In genomic region chr1:205598841-205599666, GRCh38 we compare ENCODE assay signal across 8 cellular contexts. TPM values are rescaled to one million over a fixed set of nuclear protein-coding genes. Genes with fewer than 3 reads are reported as not detected.
DNase-seq lines count a peak whose midpoint lies in the region; ATAC-seq and TF ChIP-seq lines count a peak whose summit lies in the region.

No MANE protein-coding gene starts in this region.

- H3K36me3 ChIP-seq in MG63 = peaks cover 20% of the 10 kb centered on the region
- H3K36me3 ChIP-seq in stomach = peaks cover 0 to 44% (median 29%) of the 10 kb centered on the region in 4 donors

- H3K27me3 ChIP-seq in MG63 = no peaks in the 10 kb centered on the region
- H3K27me3 ChIP-seq in layer of hippocampus (ENCODE audit: control insufficient read depth, insufficient read depth, low read length) = no peaks in the 10 kb centered on the region
- H3K27me3 ChIP-seq in stomach = no peaks in the 10 kb centered on the region

- no peak for TF ChIP-seq CTCF in stomach (IDR thresholded peaks at IDR 0.05)

- H3K4me1 ChIP-seq in stomach = peaks cover 18 to 37% (median 27%) of the 10 kb centered on the region in 4 donors

- H3K27ac ChIP-seq in layer of hippocampus (ENCODE audit: low read depth, low read length) = peak overlapping the region; percentile 16
- H3K27ac ChIP-seq in stomach = peak overlapping the region; percentile 34 to 83 (median 72)

- ATAC-seq in HG03521 (IDR thresholded peaks at IDR 0.05; ENCODE audit: unreplicated experiment) = no peak

- H3K4me3 ChIP-seq in MG63 (no peak overlapping the region), stomach (no peak overlapping the region)

- 28 to 34% (median 31%) methylated on average over 18 of the region's 18 CpGs for WGBS in stomach, 5 donors

- intact Hi-C loops in stomach (cut with DNase I; ENCODE audit: low total_unique reads) = no loop called here

- H3K9me3 ChIP-seq in MG63 = no peaks in the 10 kb centered on the region
- H3K9me3 ChIP-seq in stomach = no peaks in the 10 kb centered on the region

- peak; percentile 99 for DNase-seq in MG63
- peak; percentile 71 for DNase-seq in cerebellum (ENCODE audit: low spot score)
- DNase-seq in stomach = peak; percentile 67
- no peak for DNase-seq in NCI-H146 treated with DMSO at 0.1 percent for 48 hours (lab: John Stamatoyannopoulos, UW; ENCODE audit: unreplicated experiment)
- no peak for DNase-seq in inferior parietal cortex (ENCODE audit: extremely low spot score)
- DNase-seq in NCI-H187 (lab: John Stamatoyannopoulos, UW) = no peak

- no peak for TF ChIP-seq EP300 in stomach (IDR thresholded peaks at IDR 0.05)

- TF ChIP-seq POLR2A in stomach (IDR thresholded peaks at IDR 0.05) = no peak

RNA-seq across cellular contexts. Expression of gene ELK4, which starts 32.8 kb away (rescaled TPM):
- 16.5 and 20.9 TPM in 2 replicates for total RNA-seq in MG63 (2014; rRNA removed; shearing (Covaris generic); ENCODE audit: low replicate concordance)
- total RNA-seq in cerebellum = 17.3 TPM
- total RNA-seq in stomach = 10 to 100 TPM in 4 of 5 donors, 1 to 10 TPM in 1; 8.0 to 38.7 (median 18.1) TPM
- polyA plus RNA-seq in stomach = 1 to 10 TPM; 3.5 to 4.1 (median 4.0) TPM

Comparison
In these comparisons a context has a peak if more than half of its experiments do, and no peak if none do; other contexts are left out.
1. DNase-seq: peak in MG63 (single experiment), cerebellum (single experiment) and stomach (single experiment); none in NCI-H146 treated with DMSO at 0.1 percent for 48 hours (single experiment), inferior parietal cortex (single experiment) and NCI-H187 (0 of 2).